1 cellular context compared by ENCODE assay signal in genomic region chr1:156659672-156659993, GRCh38.
TF ChIP-seq lines count a peak whose summit lies in the region.

No MANE protein-coding gene starts in this region.

TF ChIP-seq in GM12878, 131 proteins besides CTCF, POLR2A, EP300 and RAD21:
- no peak for TF ChIP-seq SPI1 (IDR thresholded peaks at IDR 0.05; ENCODE audit: borderline replicate concordance, insufficient read depth, low read depth, low read length)
- no peak for TF ChIP-seq MEF2A (IDR thresholded peaks at IDR 0.05; ENCODE audit: insufficient read depth, low read depth, low read length)
- TF ChIP-seq RB1 (IDR thresholded peaks at IDR 0.05; ENCODE audit: borderline replicate concordance) = no peak
- TF ChIP-seq MTA3 (IDR thresholded peaks at IDR 0.05; ENCODE audit: borderline replicate concordance, low read length) = no peak
- no peak for TF ChIP-seq HDAC6 (IDR thresholded peaks at IDR 0.05; ENCODE audit: unreplicated experiment)
- TF ChIP-seq FOXM1 (IDR thresholded peaks at IDR 0.05; ENCODE audit: low read depth, low read length) = no peak
- TF ChIP-seq MYC (IDR thresholded peaks at IDR 0.05; ENCODE audit: insufficient read depth, insufficient read length, insufficient replicate concordance, low read length, severe bottlenecking) = no peak
